28 cellular contexts compared by ENCODE assay signal in genomic region chr14:95701846-95702221, GRCh38. TPM values are rescaled to one million over a fixed set of nuclear protein-coding genes. Genes with fewer than 3 reads are reported as not detected.
DNase-seq lines count a peak whose midpoint lies in the region; ATAC-seq, FAIRE-seq and TF ChIP-seq lines count a peak whose summit lies in the region.
"Had no signal": no experiment of that assay in that cellular context is flagged by ENCODE, and none has a peak within 500 bp of the region (broad histone marks: within the 10 kb centered on the region; RNA-seq: fewer than 3 reads in every experiment).

No MANE protein-coding gene starts in this region.

- POLR2A ChIA-PET in OCI-LY7 (lab: Charles Lee) (interaction anchor here (1.0 to 1.7 kb wide), 3 partner anchors 10 to 56 kb away, joined by 3 to 11 read pairs (median 4); no protein-coding TSS in a partner anchor), endothelial cell of umbilical vein (lab: Charles Lee) (no interaction called here)

- H3K4me2 ChIP-seq in GM23338, result peak overlapping the region; percentile 66
- 0 out of 2 replicates have a peak overlapping the region, but pooled peaks have one; percentile 20 for H3K4me2 ChIP-seq in OCI-LY7 (ENCODE audit: low read length)
- H3K4me2 ChIP-seq in endothelial cell of umbilical vein (ENCODE audit: insufficient read depth, low read length), result no peak overlapping the region

- no peaks in the 10 kb centered on the region for H3K9me3 ChIP-seq in OCI-LY7 (ENCODE audit: low read length)
- H3K9me3 ChIP-seq in endothelial cell of umbilical vein (replicated peaks; ENCODE audit: control insufficient read depth, insufficient read depth, low read length), result no peaks in the 10 kb centered on the region
- H3K9me3 ChIP-seq in ovary, result no peaks in the 10 kb centered on the region
- H3K9me3 ChIP-seq: breast epithelium, lower lobe of right lung, prostate gland, thoracic aorta had no signal

- in situ Hi-C loops in G401 (cut with HindIII; ENCODE audit: low sequenced_read_pairs), result no loop called here

- H3K9me2 ChIP-seq in GM23338 (ENCODE audit: insufficient read depth) (no peaks in the 10 kb centered on the region), OCI-LY7 (ENCODE audit: insufficient read depth, low read length) (no peaks in the 10 kb centered on the region)

- no peaks in the 10 kb centered on the region for H3K9me1 ChIP-seq in endothelial cell of umbilical vein (replicated peaks; ENCODE audit: control insufficient read depth, extremely low read depth, insufficient read depth, low read length)

- TF ChIP-seq CTCF in GM23338 (conservative IDR thresholded peaks at IDR 0.05; ENCODE audit: low read depth in 2 of 2) (no peak), OCI-LY7 (conservative IDR thresholded peaks at IDR 0.05; ENCODE audit: low read length) (no peak), endothelial cell of umbilical vein (IDR thresholded peaks at IDR 0.05; ENCODE audit: extremely low read depth in 1 of 2, insufficient read depth in 1 of 2, low read depth in 1 of 2, low read length in 2 of 2) (no peak), ovary (IDR thresholded peaks at IDR 0.05) (no peak)

- TF ChIP-seq POLR2A in endothelial cell of umbilical vein (IDR thresholded peaks at IDR 0.05; ENCODE audit: low read depth, low read length), result no peak
- no peak for TF ChIP-seq POLR2A in ovary (IDR thresholded peaks at IDR 0.05)
- no peak for TF ChIP-seq POLR2A in GM18505 (IDR thresholded peaks at IDR 0.05; ENCODE audit: borderline replicate concordance, extremely low read depth, insufficient read depth, insufficient read length)

- dilution Hi-C loops in endothelial cell of umbilical vein (cut with MboI; ENCODE audit: extremely low pct_ligation_motif_present, low sequenced_read_pairs), result no loop called here

- H3K79me2 ChIP-seq in GM23338 (replicated peaks; ENCODE audit: insufficient read depth) (no peaks in the 10 kb centered on the region), OCI-LY7 (ENCODE audit: insufficient read depth, low read depth, low read length) (no peaks in the 10 kb centered on the region), endothelial cell of umbilical vein (ENCODE audit: control insufficient read depth, insufficient read depth, low read length) (no peaks in the 10 kb centered on the region)

- H3K27ac ChIP-seq in GM23338 (ENCODE audit: low read depth) (no peak overlapping the region), OCI-LY7 (ENCODE audit: low read depth, low read length, poor library complexity, severe bottlenecking) (peak overlapping the region; percentile 69), endothelial cell of umbilical vein (ENCODE audit: insufficient read depth, low read depth, low read length) (no peak overlapping the region), ovary (no peak overlapping the region)
- H3K27ac ChIP-seq: breast epithelium, coronary artery, foreskin keratinocyte, lower lobe of right lung, prostate gland, RWPE1, skin epidermis, thoracic aorta had no signal

- TF ChIP-seq EP300 in ovary (IDR thresholded peaks at IDR 0.05), result no peak

- WGBS in ovary, 3 donors, result 4 to 8% (median 7%) methylated on average over 4 of the region's 4 CpGs

- BruUV-seq in OCI-LY7 (replicated peaks; lab: Mats Ljungman, UMichigan), result no TSS peak
- no TSS peak for BruUV-seq in endothelial cell of umbilical vein (replicated peaks; lab: Mats Ljungman, UMichigan)

- intact Hi-C loops in OCI-LY7 (cut with micrococcal nuclease; ENCODE audit: unreplicated experiment), result no loop called here
- intact Hi-C loops in endothelial cell of umbilical vein (cut with micrococcal nuclease), result no loop called here
- intact Hi-C loops in ovary (cut with DNase I), result no loop called here

- CTCF ChIA-PET in OCI-LY7 (lab: Charles Lee; ENCODE audit: unreplicated experiment), result no interaction called here
- CTCF ChIA-PET in endothelial cell of umbilical vein (lab: Charles Lee), result interaction anchor here (0.8 kb wide), 1 partner anchor 72 kb away, joined by 3 read pairs; no protein-coding TSS in a partner anchor

- H3F3A ChIP-seq in GM23338 (replicated peaks; ENCODE audit: low read depth), result no peaks in the 10 kb centered on the region; the same call in 1 of the 2 replicates

- H3K36me3 Mint-ChIP-seq in GM23338 (ENCODE audit: low read depth), result no peaks in the 10 kb centered on the region
- H3K36me3 Mint-ChIP-seq: activated CD4-positive, alpha-beta memory T cell treated with anti-CD3 and anti-CD28 coated beads for 36 hours had no signal

- H3K4me1 ChIP-seq in GM23338 (ENCODE audit: insufficient read depth) (peaks cover 37% of the 10 kb centered on the region), OCI-LY7 (ENCODE audit: insufficient read depth, low read length, poor library complexity, severe bottlenecking) (peaks cover 99% of the 10 kb centered on the region), endothelial cell of umbilical vein (ENCODE audit: control insufficient read depth, extremely low read depth, insufficient read depth, low read length) (peaks cover 11% of the 10 kb centered on the region), ovary (ENCODE audit: insufficient read depth) (no peaks in the 10 kb centered on the region)
- H3K4me1 ChIP-seq: breast epithelium, foreskin keratinocyte, lower lobe of right lung, prostate gland had no signal

- no peaks in the 10 kb centered on the region for H3K36me3 ChIP-seq in GM23338 (ENCODE audit: insufficient read depth)
- H3K36me3 ChIP-seq in OCI-LY7 (ENCODE audit: insufficient read depth, low read length), result peaks cover 8% of the 10 kb centered on the region; the same call in 1 of the 2 replicates
- H3K36me3 ChIP-seq in endothelial cell of umbilical vein (ENCODE audit: control insufficient read depth in 2 of 2, extremely low read depth in 1 of 2, insufficient read depth in 2 of 2, low read length in 2 of 2), result no peaks in the 10 kb centered on the region
- no peaks in the 10 kb centered on the region for H3K36me3 ChIP-seq in ovary
- H3K36me3 ChIP-seq: breast epithelium, lower lobe of right lung, prostate gland, thoracic aorta had no signal

- H3K4me3 ChIP-seq in GM23338 (peak overlapping the region; percentile 27), OCI-LY7 (ENCODE audit: low read depth, low read length, poor library complexity, severe bottlenecking) (no peak overlapping the region), endothelial cell of umbilical vein (replicated peaks in 1 of 3; ENCODE audit: insufficient read depth in 1 of 3, low read depth in 1 of 3, low read length in 3 of 3) (no peak overlapping the region), ovary (no peak overlapping the region)
- H3K4me3 ChIP-seq: breast epithelium, coronary artery, lower lobe of right lung, prostate gland, skin epidermis, thoracic aorta had no signal

- no peak overlapping the region for H3K9ac ChIP-seq in endothelial cell of umbilical vein (replicated peaks; ENCODE audit: extremely low read depth, insufficient read depth, low read length)

- peak; percentile 76 for ATAC-seq in GM23338
- ATAC-seq in GM21515 (IDR thresholded peaks at IDR 0.05; ENCODE audit: unreplicated experiment), result no peak
- ATAC-seq in GM18505 (IDR thresholded peaks at IDR 0.05; ENCODE audit: unreplicated experiment), result no peak
- ATAC-seq: foreskin keratinocyte, lower lobe of right lung had no signal

- no peak for FAIRE-seq in endothelial cell of umbilical vein (lab: Jason Lieb, UNC)
- FAIRE-seq: keratinocyte had no signal

- H4K20me1 ChIP-seq in GM23338 (replicated peaks; ENCODE audit: insufficient read depth), result no peaks in the 10 kb centered on the region; the same call in 1 of the 2 replicates
- no peaks in the 10 kb centered on the region for H4K20me1 ChIP-seq in OCI-LY7 (ENCODE audit: insufficient read depth, low read length)
- H4K20me1 ChIP-seq in endothelial cell of umbilical vein (replicated peaks; ENCODE audit: control insufficient read depth, extremely low read depth, insufficient read depth, low read length), result no peaks in the 10 kb centered on the region

- H3K27ac Mint-ChIP-seq in GM23338, result no peak overlapping the region
- H3K27ac Mint-ChIP-seq: activated CD4-positive, alpha-beta memory T cell treated with anti-CD3 and anti-CD28 coated beads for 36 hours had no signal

- peaks cover 26% of the 10 kb centered on the region for H3K4me1 Mint-ChIP-seq in GM23338

- no peaks in the 10 kb centered on the region for H3K9me3 Mint-ChIP-seq in GM23338
- H3K9me3 Mint-ChIP-seq: activated CD4-positive, alpha-beta memory T cell treated with anti-CD3 and anti-CD28 coated beads for 36 hours had no signal

- H3K4me3 Mint-ChIP-seq in GM23338, result 0 out of 3 replicates have a peak overlapping the region, but pooled peaks have one; percentile 28
- H3K4me3 Mint-ChIP-seq: activated CD4-positive, alpha-beta memory T cell treated with anti-CD3 and anti-CD28 coated beads for 36 hours had no signal

- DNase-seq in GM23338 (ENCODE audit: low spot score) (peak; percentile 68), OCI-LY7 (ENCODE audit: low spot score) (no peak), endothelial cell of umbilical vein (ENCODE audit: low read depth, low spot score) (peak; percentile 49), ovary (peak in 3 of 5 donors; percentile 36 to 57 (median 38)), G401 (ENCODE audit: low spot score) (no peak), DMS153 (lab: John Stamatoyannopoulos, UW) (no peak)
- DNase-seq: activated CD4-positive, alpha-beta memory T cell treated with anti-CD3 and anti-CD28 coated beads for 36 hours; activated effector memory CD4-positive, alpha-beta T cell treated with Interleukin-2 at 50 U/mL for 16 hours; DMS79; foreskin keratinocyte; hippocampal formation; IMR-90; lower lobe of right lung; NCI-H1417 treated with DMSO at 0.1 percent for 48 hours; stimulated activated CD4-positive, alpha-beta T cell treated with anti-CD3 and anti-CD28 coated beads, Interleukin-2, amount 100 ng/mL, for 48 hours; stimulated activated naive CD4-positive, alpha-beta T cell; T-helper 9 cell had no signal

- H3K27me3 ChIP-seq in GM23338 (ENCODE audit: insufficient read depth) (peaks cover 96% of the 10 kb centered on the region), endothelial cell of umbilical vein (ENCODE audit: control insufficient read depth in 2 of 2, insufficient read depth in 2 of 2, low read length in 2 of 2) (no peaks in the 10 kb centered on the region), ovary (no peaks in the 10 kb centered on the region)
- H3K27me3 ChIP-seq: foreskin keratinocyte had no signal

- no peak overlapping the region for H2AFZ ChIP-seq in GM23338
- no peak overlapping the region for H2AFZ ChIP-seq in OCI-LY7 (ENCODE audit: low read length)
- no peak overlapping the region for H2AFZ ChIP-seq in endothelial cell of umbilical vein (ENCODE audit: low read depth, low read length)

- H3K27me3 Mint-ChIP-seq in GM23338 (ENCODE audit: insufficient read depth, low read depth, poor library complexity), result peaks cover 74% of the 10 kb centered on the region

RNA-seq across cellular contexts. Expression of gene TCL1A, which starts 12.1 kb away (rescaled TPM):
- total RNA-seq in GM23338 (2014; rRNA removed; shearing (Covaris generic)), result 5.3 and 8.5 TPM in 2 replicates
- 3.6 and 4.3 TPM in 2 replicates for polyA plus RNA-seq in GM23338 (2016; fragmentation: Nextera tagmentation; extraction: Ambion mirVana)
- 1,441 and 1,586 TPM in 2 replicates for total RNA-seq in OCI-LY7 (2014; rRNA removed; shearing (Covaris generic))
- total RNA-seq in OCI-LY7 (2022), result 574 and 673 TPM in 2 replicates
- total RNA-seq in endothelial cell of umbilical vein, result not detected in 2 replicates
- not detected in 2 replicates for polyA plus RNA-seq in endothelial cell of umbilical vein
- not detected in 2 replicates for polyA plus RNA-seq in endothelial cell of umbilical vein (2011; cell fraction: cytosol; rRNA removed)
- not detected in 2 replicates for polyA plus RNA-seq in endothelial cell of umbilical vein (2011; cell fraction: nucleus; rRNA removed)
- not detected in 2 replicates for polyA plus RNA-seq in endothelial cell of umbilical vein (2012)
- polyA minus RNA-seq in endothelial cell of umbilical vein, result not detected in 2 replicates
- polyA minus RNA-seq in endothelial cell of umbilical vein (2011; cell fraction: cytosol; rRNA and poly(A)+ RNA removed), result not detected
- polyA minus RNA-seq in endothelial cell of umbilical vein (2011; cell fraction: nucleus; rRNA and poly(A)+ RNA removed), result not detected in 2 replicates
- not detected for total RNA-seq in ovary
- polyA plus RNA-seq in ovary, result under 1 TPM; 0.13 to 0.70 TPM
- not detected in 2 replicates for total RNA-seq in G401 (2014; rRNA removed; shearing (Covaris generic))
- total RNA-seq: activated CD4-positive, alpha-beta memory T cell treated with anti-CD3 and anti-CD28 coated beads for 36 hours; breast epithelium; foreskin keratinocyte; IMR-90; lower lobe of right lung; NCI-H460; thoracic aorta had no signal
- polyA plus RNA-seq: foreskin keratinocyte, IMR-90, keratinocyte had no signal

RNA-seq across cellular contexts. Expression of gene TCL1B, which starts 15.6 kb away (rescaled TPM):
- 5.5 and 6.1 TPM in 2 replicates for total RNA-seq in GM23338 (2014; rRNA removed; shearing (Covaris generic))
- 4.7 and 6.0 TPM in 2 replicates for polyA plus RNA-seq in GM23338 (2016; fragmentation: Nextera tagmentation; extraction: Ambion mirVana)
- total RNA-seq in OCI-LY7 (2014; rRNA removed; shearing (Covaris generic)), result 75.2 and 83.2 TPM in 2 replicates
- total RNA-seq in OCI-LY7 (2022), result 5.6 and 5.7 TPM in 2 replicates
- total RNA-seq in endothelial cell of umbilical vein, result not detected in 2 replicates
- not detected in 2 replicates for polyA plus RNA-seq in endothelial cell of umbilical vein
- not detected in 2 replicates for polyA plus RNA-seq in endothelial cell of umbilical vein (2011; cell fraction: cytosol; rRNA removed)
- not detected in 2 replicates for polyA plus RNA-seq in endothelial cell of umbilical vein (2011; cell fraction: nucleus; rRNA removed)
- polyA plus RNA-seq in endothelial cell of umbilical vein (2012), result not detected in 2 replicates
- not detected in 2 replicates for polyA minus RNA-seq in endothelial cell of umbilical vein
- polyA minus RNA-seq in endothelial cell of umbilical vein (2011; cell fraction: cytosol; rRNA and poly(A)+ RNA removed), result not detected
- not detected in 2 replicates for polyA minus RNA-seq in endothelial cell of umbilical vein (2011; cell fraction: nucleus; rRNA and poly(A)+ RNA removed)
- not detected for total RNA-seq in ovary
- under 1 TPM in 1 of 2 donors, not detected in 1; 0.07 TPM for polyA plus RNA-seq in ovary
- not detected in 2 replicates for total RNA-seq in G401 (2014; rRNA removed; shearing (Covaris generic))
- total RNA-seq: activated CD4-positive, alpha-beta memory T cell treated with anti-CD3 and anti-CD28 coated beads for 36 hours; breast epithelium; foreskin keratinocyte; IMR-90; lower lobe of right lung; NCI-H460; thoracic aorta had no signal
- polyA plus RNA-seq: adipose tissue, foreskin keratinocyte, IMR-90, keratinocyte had no signal

Comparison
In these comparisons a context has a peak if more than half of its experiments do, and no peak if none do; other contexts are left out.
1. DNase-seq: peak in GM23338 (single experiment), endothelial cell of umbilical vein (single experiment) and ovary (3 of 5); none in OCI-LY7 (single experiment), G401 (single experiment) and DMS153 (single experiment).
2. RNA of gene TCL1A, which starts 12.1 kb away (total RNA-seq): 574 to 1,586 TPM in OCI-LY7; 5.3 to 8.5 TPM in GM23338, not detected in endothelial cell of umbilical vein, not detected in ovary and not detected in G401; every median in the first group is over 10 times any median in the second.